Comparison of ENCODE assay signal across 20 cellular contexts in the genomic region with DNA sequence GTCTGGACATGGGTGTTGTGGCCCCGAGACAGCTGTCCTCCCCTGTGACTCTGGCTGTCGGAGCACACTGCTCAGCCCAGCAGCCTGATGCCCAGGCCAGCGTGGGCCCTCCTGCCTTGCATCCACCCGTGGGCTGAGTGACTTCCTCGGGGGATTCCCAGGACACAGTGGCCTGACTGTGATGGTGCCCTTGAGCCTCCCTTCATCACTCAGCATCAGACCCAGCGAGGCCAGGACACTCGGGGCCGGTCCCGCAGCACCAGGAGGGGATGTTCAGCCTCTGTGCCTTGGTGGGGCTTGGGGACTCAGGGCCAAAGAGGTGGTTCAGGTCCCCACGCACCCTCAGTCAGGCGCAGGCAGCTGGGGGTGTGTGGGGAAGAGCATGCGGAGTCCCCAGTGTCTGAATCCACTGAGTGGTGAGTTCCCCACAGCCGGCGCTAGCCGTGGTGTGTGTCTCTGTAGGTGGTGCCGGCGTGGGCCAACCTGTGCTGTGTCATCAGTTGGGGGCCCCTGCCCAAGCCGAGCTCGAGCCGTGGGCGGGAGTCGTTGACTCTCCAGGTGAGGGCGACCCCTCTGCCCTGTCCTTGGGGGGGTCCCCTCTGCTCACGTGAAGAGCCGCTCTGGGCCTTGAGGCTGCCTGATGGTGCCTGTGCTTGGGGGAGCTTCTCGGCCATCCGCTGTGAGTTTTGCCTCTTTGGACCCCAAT.
DNase-seq lines count a peak whose midpoint lies in the region; ATAC-seq and TF ChIP-seq lines count a peak whose summit lies in the region.
"Had no signal": no experiment of that assay in that cellular context is flagged by ENCODE, and none has a peak within 500 bp of the region (broad histone marks: within the 10 kb centered on the region; RNA-seq: fewer than 3 reads in every experiment).

No MANE protein-coding gene starts in this region.

- H3K4me1 Mint-ChIP-seq in activated CD8-positive, alpha-beta memory T cell treated with anti-CD3 and anti-CD28 coated beads, Interleukin-2, amount 10 ng/mL, durations not matched to agents 7 days and 5 days = no peaks in the 10 kb centered on the region
- no peaks in the 10 kb centered on the region for H3K4me1 Mint-ChIP-seq in natural killer cell

- no peak overlapping the region for H3K4me3 Mint-ChIP-seq in activated CD8-positive, alpha-beta memory T cell treated with anti-CD3 and anti-CD28 coated beads, Interleukin-2, amount 10 ng/mL, durations not matched to agents 7 days and 5 days
- no peak overlapping the region for H3K4me3 Mint-ChIP-seq in natural killer cell
- H3K4me3 Mint-ChIP-seq: CD14-positive monocyte had no signal

- H3K4me3 ChIP-seq in coronary artery = no peak overlapping the region
- H3K4me3 ChIP-seq: HAP-1, Peyer's patch, SK-N-MC had no signal

- H3K27ac ChIP-seq in coronary artery = no peak overlapping the region
- H3K27ac ChIP-seq in temporal lobe (ENCODE audit: low read depth, low read length) = peak overlapping the region; percentile 38
- H3K27ac ChIP-seq: HL-60, Peyer's patch, SK-N-MC had no signal

- intact Hi-C loops in natural killer cell (cut with micrococcal nuclease) = no loop called here
- intact Hi-C loops in Right ventricle myocardium superior (cut with DNase I) = no loop called here

- H3K27me3 Mint-ChIP-seq in activated CD8-positive, alpha-beta memory T cell treated with anti-CD3 and anti-CD28 coated beads, Interleukin-2, amount 10 ng/mL, durations not matched to agents 7 days and 5 days = peaks cover 8% of the 10 kb centered on the region
- peaks cover 0 to 3% of the 10 kb centered on the region in 2 donors for H3K27me3 Mint-ChIP-seq in natural killer cell (ENCODE audit: low read depth in 2 of 2)

- CTCF ChIA-PET in activated CD8-positive, alpha-beta memory T cell treated with anti-CD3 and anti-CD28 coated beads, Interleukin-2, amount 10 ng/mL, durations not matched to agents 7 days and 5 days (lab: Charles Lee) = no interaction called here

- peak; percentile 25 for DNase-seq in activated CD8-positive, alpha-beta memory T cell treated with anti-CD3 and anti-CD28 coated beads, Interleukin-2, amount 10 ng/mL, durations not matched to agents 7 days and 5 days
- DNase-seq in coronary artery (ENCODE audit: low spot score) (peak; percentile 64), natural killer cell (peak; percentile 9), Right ventricle myocardium superior (no peak)
- DNase-seq in stimulated activated CD4-positive, alpha-beta T cell treated with anti-CD3 and anti-CD28 coated beads, Interleukin-15, amount 100 ng/mL, for 24 hours = no peak
- DNase-seq: ACHN, DMS79, IMR-90, Karpas-422, NCI-H1417 treated with DMSO at 0.1 percent for 48 hours, NCI-H1930, NCI-H526, Peyer's patch had no signal

- no peaks in the 10 kb centered on the region for H3K36me3 Mint-ChIP-seq in activated CD8-positive, alpha-beta memory T cell treated with anti-CD3 and anti-CD28 coated beads, Interleukin-2, amount 10 ng/mL, durations not matched to agents 7 days and 5 days
- H3K36me3 Mint-ChIP-seq in natural killer cell = no peaks in the 10 kb centered on the region

- H3K27ac Mint-ChIP-seq in activated CD8-positive, alpha-beta memory T cell treated with anti-CD3 and anti-CD28 coated beads, Interleukin-2, amount 10 ng/mL, durations not matched to agents 7 days and 5 days = no peak overlapping the region
- no peak overlapping the region for H3K27ac Mint-ChIP-seq in natural killer cell
- H3K27ac Mint-ChIP-seq: CD14-positive monocyte had no signal

- no peak for TF ChIP-seq CTCF in coronary artery (IDR thresholded peaks at IDR 0.05)
- TF ChIP-seq CTCF in natural killer cell (IDR thresholded peaks at IDR 0.05) = no peak

- ATAC-seq in activated CD8-positive, alpha-beta memory T cell treated with anti-CD3 and anti-CD28 coated beads, Interleukin-2, amount 10 ng/mL, durations not matched to agents 7 days and 5 days = no peak
- no peak for ATAC-seq in natural killer cell
- ATAC-seq in GM21529 (IDR thresholded peaks at IDR 0.05; ENCODE audit: unreplicated experiment) = no peak
- no peak for ATAC-seq in Right ventricle myocardium superior (ENCODE audit: poor library complexity)
- ATAC-seq: Right ventricle myocardium inferior had no signal

- H3K9me3 Mint-ChIP-seq in activated CD8-positive, alpha-beta memory T cell treated with anti-CD3 and anti-CD28 coated beads, Interleukin-2, amount 10 ng/mL, durations not matched to agents 7 days and 5 days (ENCODE audit: low read depth) = no peaks in the 10 kb centered on the region
- no peaks in the 10 kb centered on the region for H3K9me3 Mint-ChIP-seq in natural killer cell

Comparison
In these comparisons a context has a peak if more than half of its experiments do, and no peak if none do; other contexts are left out.
1. DNase-seq: peak in activated CD8-positive, alpha-beta memory T cell treated with anti-CD3 and anti-CD28 coated beads, Interleukin-2, amount 10 ng/mL, durations not matched to agents 7 days and 5 days (single experiment), coronary artery (single experiment) and natural killer cell (single experiment); none in stimulated activated CD4-positive, alpha-beta T cell treated with anti-CD3 and anti-CD28 coated beads, Interleukin-15, amount 100 ng/mL, for 24 hours (single experiment) and Right ventricle myocardium superior (single experiment).